8 cellular contexts compared by ENCODE assay signal in genomic region chr17:75045946-75046582, GRCh38. TPM values are rescaled to one million over a fixed set of nuclear protein-coding genes. Genes with fewer than 3 reads are reported as not detected.
DNase-seq lines count a peak whose midpoint lies in the region; ATAC-seq and TF ChIP-seq lines count a peak whose summit lies in the region.
"Not testable (repeated sequence)": the region's sequence is repeated elsewhere in the genome, so short reads cannot be mapped to it uniquely, and the experiment has no call there.

No MANE protein-coding gene starts in this region.

- H3K27me3 Mint-ChIP-seq in CD4-positive, CD25-positive, alpha-beta regulatory T cell: not testable (repeated sequence)

- not testable (repeated sequence) for TF ChIP-seq POLR2A in Peyer's patch (IDR thresholded peaks at IDR 0.05)

- not testable (repeated sequence) for TF ChIP-seq CTCF in HL-60 (IDR thresholded peaks at IDR 0.05; ENCODE audit: insufficient read depth, low read length); Peyer's patch (IDR thresholded peaks at IDR 0.05)

- peaks cover 17 to 60% (median 39%) of the 10 kb centered on the region in 4 donors for H3K4me1 Mint-ChIP-seq in CD4-positive, CD25-positive, alpha-beta regulatory T cell

- peak overlapping the region; percentile 93 to 98 (median 98) for H3K27ac Mint-ChIP-seq in CD4-positive, CD25-positive, alpha-beta regulatory T cell

- H3K27ac ChIP-seq in CD4-positive, CD25-positive, alpha-beta regulatory T cell (ENCODE audit: insufficient read depth, low read length, poor library complexity, severe bottlenecking): peak overlapping the region; percentile 84
- H3K27ac ChIP-seq in HL-60 (replicated peaks): peak overlapping the region; percentile 89
- peak overlapping the region; percentile 90 to 99 (median 98) for H3K27ac ChIP-seq in Peyer's patch

- peaks cover 19% of the 10 kb centered on the region for H3K36me3 Mint-ChIP-seq in CD4-positive, CD25-positive, alpha-beta regulatory T cell

- H3K4me3 ChIP-seq in CD4-positive, CD25-positive, alpha-beta regulatory T cell (ENCODE audit: low read depth, low read length): peak overlapping the region; percentile 83
- H3K4me3 ChIP-seq in HL-60 (replicated peaks; ENCODE audit: insufficient read depth, low read length) (peak overlapping the region; percentile 90), Peyer's patch (peak overlapping the region; percentile 59 to 98 (median 96)), mononuclear cell (ENCODE audit: low read length) (peak overlapping the region; percentile 92)

- DNase-seq in CD4-positive, CD25-positive, alpha-beta regulatory T cell: peak in 1 of 3 donors; percentile 67
- DNase-seq in HL-60 (ENCODE audit: low read depth in 1 of 2, low spot score in 1 of 2) (peak; percentile 45 to 68), Peyer's patch (peak in 1 of 3 donors; percentile 73), fibroblast of gingiva (ENCODE audit: low read depth) (peak; percentile 83)
- DNase-seq in activated naive CD4-positive, alpha-beta T cell treated with anti-CD3 and anti-CD28 coated beads, Interleukin-2, amount 50 U/mL, for 16 hours: peak; percentile 65
- DNase-seq in stimulated activated CD8-positive, alpha-beta memory T cell treated with anti-CD3 and anti-CD28 coated beads, Interleukin-4, amount 100 ng/mL, for 48 hours: peak; percentile 62

- not testable (repeated sequence) for H3K9me3 ChIP-seq in CD4-positive, CD25-positive, alpha-beta regulatory T cell (ENCODE audit: control insufficient read depth in 2 of 2, low read length in 2 of 2); Peyer's patch; mononuclear cell (ENCODE audit: low read depth, low read length)

- peak overlapping the region; percentile 90 to 99 (median 97) for H3K4me3 Mint-ChIP-seq in CD4-positive, CD25-positive, alpha-beta regulatory T cell

- H3K36me3 ChIP-seq in CD4-positive, CD25-positive, alpha-beta regulatory T cell (ENCODE audit: control insufficient read depth, insufficient read depth, low read length): peaks cover 14% of the 10 kb centered on the region
- peaks cover 0 to 22% (median 0%) of the 10 kb centered on the region in 3 donors for H3K36me3 ChIP-seq in Peyer's patch

- not testable (repeated sequence) for H3K27me3 ChIP-seq in CD4-positive, CD25-positive, alpha-beta regulatory T cell (ENCODE audit: control insufficient read depth, insufficient read depth, low read length); HL-60 (ENCODE audit: insufficient read depth, poor library complexity, severe bottlenecking); Peyer's patch; mononuclear cell (ENCODE audit: insufficient read depth, low read length)

- peak; percentile 6 to 16 for ATAC-seq in CD4-positive, CD25-positive, alpha-beta regulatory T cell (ENCODE audit: low read depth in 2 of 2)
- peak; percentile 26 for ATAC-seq in GM21515 (IDR thresholded peaks at IDR 0.05; ENCODE audit: unreplicated experiment)

- H3K4me1 ChIP-seq in CD4-positive, CD25-positive, alpha-beta regulatory T cell (ENCODE audit: control insufficient read depth, insufficient read depth, low read length, poor library complexity, severe bottlenecking): peaks cover 25% of the 10 kb centered on the region
- H3K4me1 ChIP-seq in Peyer's patch (peaks cover 0 to 25% (median 11%) of the 10 kb centered on the region in 4 donors), mononuclear cell (ENCODE audit: insufficient read depth, low read length) (peaks cover 25% of the 10 kb centered on the region)

- not testable (repeated sequence) for H3K9me3 Mint-ChIP-seq in CD4-positive, CD25-positive, alpha-beta regulatory T cell

RNA-seq across cellular contexts. Expression of gene ATP5PD, which starts 0.7 kb away (rescaled TPM):
- total RNA-seq in CD4-positive, CD25-positive, alpha-beta regulatory T cell: 139 TPM
- 100 to 1,000 TPM; 410 to 536 (median 467) TPM for polyA plus RNA-seq in CD4-positive, CD25-positive, alpha-beta regulatory T cell
- 100 to 1,000 TPM; 202 to 302 (median 247) TPM for total RNA-seq in Peyer's patch
- 150 TPM for total RNA-seq in mononuclear cell

RNA-seq across cellular contexts. Expression of gene KCTD2, which starts 1.0 kb away (rescaled TPM):
- total RNA-seq in CD4-positive, CD25-positive, alpha-beta regulatory T cell: 23.4 TPM
- 1 to 10 TPM; 5.8 to 10.0 (median 8.1) TPM for polyA plus RNA-seq in CD4-positive, CD25-positive, alpha-beta regulatory T cell
- total RNA-seq in Peyer's patch (10 to 100 TPM; 14.9 to 23.5 (median 20.4) TPM), mononuclear cell (18.6 TPM)

RNA-seq across cellular contexts. Expression of gene MRPL58, which starts 33.6 kb away (rescaled TPM):
- total RNA-seq in CD4-positive, CD25-positive, alpha-beta regulatory T cell: 25.7 TPM
- polyA plus RNA-seq in CD4-positive, CD25-positive, alpha-beta regulatory T cell: 10 to 100 TPM; 64.0 to 95.8 (median 74.6) TPM
- total RNA-seq in Peyer's patch (10 to 100 TPM; 17.3 to 42.7 (median 32.2) TPM), mononuclear cell (8.6 TPM)

RNA-seq across cellular contexts. Expression of gene SLC16A5, which starts 41.7 kb away (rescaled TPM):
- 9.3 TPM for total RNA-seq in CD4-positive, CD25-positive, alpha-beta regulatory T cell
- polyA plus RNA-seq in CD4-positive, CD25-positive, alpha-beta regulatory T cell: 1 to 10 TPM; 1.3 to 2.6 (median 2.0) TPM
- total RNA-seq in Peyer's patch (100 to 1,000 TPM in 3 of 4 donors, 10 to 100 TPM in 1; 47.9 to 211 (median 147) TPM), mononuclear cell (13.0 TPM)

RNA-seq across cellular contexts. Expression of gene CDR2L, which starts 58.6 kb away (rescaled TPM):
- total RNA-seq in CD4-positive, CD25-positive, alpha-beta regulatory T cell: not detected
- polyA plus RNA-seq in CD4-positive, CD25-positive, alpha-beta regulatory T cell: under 1 TPM in 2 of 4 donors, not detected in 2; 0.05 to 0.09 TPM
- total RNA-seq in Peyer's patch: 10 to 100 TPM in 3 of 4 donors, 1 to 10 TPM in 1; 7.4 to 80.7 (median 53.9) TPM
- total RNA-seq in mononuclear cell: 0.31 TPM
